ENCODE assay signal across 9 cellular contexts in the genomic region with DNA sequence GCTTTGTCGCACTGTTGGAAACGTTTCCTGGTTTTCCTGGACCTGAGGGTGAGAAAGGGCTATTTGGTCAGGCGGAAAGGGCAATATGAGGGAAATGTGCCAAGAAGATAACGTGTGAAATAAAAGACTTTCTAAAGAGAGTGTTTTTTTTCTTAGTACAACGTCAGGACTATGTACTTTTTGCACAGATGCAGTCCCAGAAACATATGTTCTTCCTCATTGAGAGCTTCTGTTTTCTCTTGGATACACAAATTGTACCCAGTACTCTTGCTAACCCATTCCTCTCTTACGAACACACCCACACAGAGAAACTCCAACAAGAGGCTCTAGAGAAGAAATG. TPM values are rescaled to one million over a fixed set of nuclear protein-coding genes. Genes with fewer than 3 reads are reported as not detected.
A peak's percentile ranks its signal among the peaks of the same experiment; 100 is the strongest.
DNase-seq lines count a peak whose midpoint lies in the region; ATAC-seq and TF ChIP-seq lines count a peak whose summit lies in the region.
"Had no signal": no experiment of that assay in that cellular context is flagged by ENCODE, and none has a peak within 500 bp of the region (broad histone marks: within the 10 kb centered on the region; RNA-seq: fewer than 3 reads in every experiment).

No MANE protein-coding gene starts in this region.

- no peak overlapping the region for H3K27ac ChIP-seq in SU-DHL-6 (ENCODE audit: low read depth, low read length)
- H3K27ac ChIP-seq in prostate gland: peak overlapping the region; percentile 86 to 88
- no peak overlapping the region for H3K27ac ChIP-seq in Karpas-422 (ENCODE audit: low read length)

- H3K27me3 ChIP-seq in SU-DHL-6 (ENCODE audit: low read length) (no peaks in the 10 kb centered on the region), prostate gland (replicated peaks; ENCODE audit: insufficient read depth) (no peaks in the 10 kb centered on the region), Karpas-422 (ENCODE audit: low read length) (no peaks in the 10 kb centered on the region)

- H3K9ac ChIP-seq in SU-DHL-6 (ENCODE audit: low read length) (peak overlapping the region; percentile 31; the same call in 1 of the 2 replicates), Karpas-422 (ENCODE audit: low read length) (no peak overlapping the region)

- H3K4me3 ChIP-seq in SU-DHL-6 (ENCODE audit: insufficient read depth, low read length, poor library complexity, severe bottlenecking): peak overlapping the region; percentile 4
- H3K4me3 ChIP-seq in fibroblast of mammary gland (ENCODE audit: control insufficient read depth, low read depth, low read length): peak overlapping the region; percentile 15
- H3K4me3 ChIP-seq in prostate gland: peak overlapping the region; percentile 80 to 84
- no peak overlapping the region for H3K4me3 ChIP-seq in Karpas-422 (ENCODE audit: low read length)

- TF ChIP-seq CTCF in SU-DHL-6 (IDR thresholded peaks at IDR 0.05; ENCODE audit: insufficient read depth, low read length, poor library complexity, severe bottlenecking) (no peak), fibroblast of mammary gland (conservative IDR thresholded peaks at IDR 0.05; ENCODE audit: control insufficient read depth, insufficient read depth, low read depth, low read length) (no peak), prostate gland (IDR thresholded peaks at IDR 0.05) (no peak)

- H3F3A ChIP-seq in SU-DHL-6 (ENCODE audit: insufficient read depth): no peaks in the 10 kb centered on the region

- ATAC-seq in GM21526 (IDR thresholded peaks at IDR 0.05; ENCODE audit: low FRiP score, unreplicated experiment): peak; percentile 13
- ATAC-seq in HG03521 (IDR thresholded peaks at IDR 0.05; ENCODE audit: unreplicated experiment): no peak
- ATAC-seq in GM21447 (IDR thresholded peaks at IDR 0.05; ENCODE audit: unreplicated experiment): no peak
- no peak for ATAC-seq in GM19351 (IDR thresholded peaks at IDR 0.05; ENCODE audit: unreplicated experiment)

- H3K79me2 ChIP-seq in SU-DHL-6 (ENCODE audit: insufficient read depth, low read length): no peaks in the 10 kb centered on the region
- no peaks in the 10 kb centered on the region for H3K79me2 ChIP-seq in Karpas-422 (ENCODE audit: low read length)

- 4% methylated on average over 6 of the region's 6 CpGs for WGBS in prostate gland

- intact Hi-C loops in prostate gland (cut with DNase I): no loop called here

- no peaks in the 10 kb centered on the region for H3K36me3 ChIP-seq in SU-DHL-6 (ENCODE audit: low read length)
- H3K36me3 ChIP-seq in prostate gland: no peaks in the 10 kb centered on the region
- no peaks in the 10 kb centered on the region for H3K36me3 ChIP-seq in Karpas-422 (ENCODE audit: insufficient read depth, low read length)

- H3K9me2 ChIP-seq in SU-DHL-6 (replicated peaks; ENCODE audit: insufficient read depth, low read length) (no peaks in the 10 kb centered on the region), Karpas-422 (replicated peaks; ENCODE audit: insufficient read depth, low read length) (no peaks in the 10 kb centered on the region)

- H3K4me1 ChIP-seq in prostate gland (replicated peaks) (no peaks in the 10 kb centered on the region), Karpas-422 (ENCODE audit: low read length) (no peaks in the 10 kb centered on the region)

- DNase-seq in fibroblast of mammary gland (ENCODE audit: low read depth) (no peak), prostate gland (ENCODE audit: low spot score) (no peak), Karpas-422 (no peak)
- DNase-seq: activated effector memory CD4-positive, alpha-beta T cell treated with Interleukin-2 at 50 U/mL for 16 hours had no signal

- H3K9me3 ChIP-seq in SU-DHL-6 (ENCODE audit: insufficient read depth, low read length) (no peaks in the 10 kb centered on the region), prostate gland (no peaks in the 10 kb centered on the region), Karpas-422 (ENCODE audit: low read length) (no peaks in the 10 kb centered on the region)

- no peaks in the 10 kb centered on the region for H4K20me1 ChIP-seq in SU-DHL-6 (ENCODE audit: low read depth, low read length)
- no peaks in the 10 kb centered on the region for H4K20me1 ChIP-seq in Karpas-422 (ENCODE audit: insufficient read depth, low read depth, low read length)

- no peak for TF ChIP-seq POLR2A in prostate gland (IDR thresholded peaks at IDR 0.05)

- H3K4me2 ChIP-seq in SU-DHL-6 (ENCODE audit: low read depth, low read length, poor library complexity, severe bottlenecking) (peak overlapping the region; percentile 31), Karpas-422 (ENCODE audit: low read depth, low read length, poor library complexity, severe bottlenecking) (no peak overlapping the region)

- H2AFZ ChIP-seq in SU-DHL-6 (ENCODE audit: low read depth, low read length, severe bottlenecking): peak overlapping the region; percentile 19
- H2AFZ ChIP-seq in Karpas-422 (ENCODE audit: low read length): no peak overlapping the region

RNA-seq across cellular contexts. Expression of gene PKP2, which starts 0.7 kb away (rescaled TPM):
- total RNA-seq in prostate gland: 10 to 100 TPM; 28.0 to 35.2 TPM
- total RNA-seq in Karpas-422 (2014; rRNA removed; shearing (Covaris generic); ENCODE audit: low replicate concordance): not detected in 2 replicates

Comparison
In these comparisons a context has a peak if more than half of its experiments do, and no peak if none do; other contexts are left out.
1. H3K27ac ChIP-seq: peak in prostate gland (2 of 2); none in SU-DHL-6 (single experiment) and Karpas-422 (single experiment).
2. RNA of gene PKP2, which starts 0.7 kb away (total RNA-seq): 28.0 to 35.2 TPM in prostate gland; not detected in Karpas-422; every median in the first group is over 10 times any median in the second.